In the genomic region with DNA sequence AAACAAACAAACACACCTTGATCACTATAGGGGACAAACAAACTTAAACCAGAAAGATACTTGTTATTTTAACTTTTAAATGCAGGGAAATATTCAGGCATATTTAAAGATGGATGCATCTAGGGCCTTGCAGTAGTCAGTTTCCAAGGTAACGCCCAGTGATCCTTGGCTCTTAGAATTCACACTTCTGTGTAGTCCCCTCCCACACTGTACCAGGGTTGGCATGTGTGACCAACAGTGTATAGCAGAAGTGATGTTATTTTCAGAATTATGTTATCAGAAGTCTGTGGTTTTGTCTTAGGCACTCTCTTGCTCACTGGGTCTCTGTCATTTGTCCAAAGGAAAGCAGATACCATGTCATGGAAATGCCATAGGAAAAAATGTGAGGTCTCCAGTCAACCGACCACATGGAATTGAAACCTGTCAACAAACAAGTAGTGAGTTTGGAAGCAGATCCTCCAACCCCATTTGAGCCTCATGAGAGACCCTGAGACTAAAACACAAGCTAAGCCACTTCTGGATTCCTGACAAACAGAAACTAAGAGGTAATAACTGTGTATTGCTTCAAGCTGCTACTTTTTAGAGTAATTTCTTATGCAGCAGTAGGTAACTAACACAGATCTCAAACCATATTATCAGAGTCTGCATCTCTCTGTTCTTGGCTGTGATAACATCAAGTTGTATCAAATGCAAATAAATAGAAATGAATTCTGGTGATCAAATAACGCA, we compare ENCODE assay signal across 18 cellular contexts.
DNase-seq lines count a peak whose midpoint lies in the region; ATAC-seq lines count a peak whose summit lies in the region.
"Had no signal": no experiment of that assay in that cellular context is flagged by ENCODE, and none has a peak within 500 bp of the region (broad histone marks: within the 10 kb centered on the region; RNA-seq: fewer than 3 reads in every experiment).

No MANE protein-coding gene starts in this region.

- DNase-seq in OCI-M1 (lab: John Stamatoyannopoulos, UW) (peak; percentile 67), GM19240 (ENCODE audit: insufficient read length, low spot score) (no peak), DMS114 treated with DMSO at 0.1 percent for 48 hours (lab: John Stamatoyannopoulos, UW; ENCODE audit: unreplicated experiment) (no peak), ecto neural progenitor cell (ENCODE audit: low spot score) (no peak)
- DNase-seq: activated CD4-positive, alpha-beta T cell treated with anti-CD3 and anti-CD28 coated beads for 4 hours; activated naive CD4-positive, alpha-beta T cell treated with anti-CD3 and anti-CD28 coated beads for 36 hours; activated T-cell treated with anti-CD3 and anti-CD28 coated beads, Interleukin-2, amount 50 U/mL, for 48 hours; amygdala; CD4-positive, alpha-beta memory T cell; DMS 273 treated with DMSO at 0.1 percent for 48 hours; IMR-90; NCI-H446 treated with DMSO at 0.1 percent for 48 hours; NK-92 treated with Interleukin-12 subunit alpha and Interleukin-12 subunit beta, amount 100 ng/mL, for 24 hours; Peyer's patch had no signal

- ATAC-seq in GM18502 (IDR thresholded peaks at IDR 0.05; ENCODE audit: poor library complexity, unreplicated experiment) (peak; percentile 80), GM21360 (IDR thresholded peaks at IDR 0.05; ENCODE audit: unreplicated experiment) (peak; percentile 66), HG02938 (IDR thresholded peaks at IDR 0.05; ENCODE audit: unreplicated experiment) (peak; percentile 53), HG02973 (IDR thresholded peaks at IDR 0.05; ENCODE audit: unreplicated experiment) (no peak)
